Comparison of ENCODE assay signal across 1 cellular context in the genomic region with DNA sequence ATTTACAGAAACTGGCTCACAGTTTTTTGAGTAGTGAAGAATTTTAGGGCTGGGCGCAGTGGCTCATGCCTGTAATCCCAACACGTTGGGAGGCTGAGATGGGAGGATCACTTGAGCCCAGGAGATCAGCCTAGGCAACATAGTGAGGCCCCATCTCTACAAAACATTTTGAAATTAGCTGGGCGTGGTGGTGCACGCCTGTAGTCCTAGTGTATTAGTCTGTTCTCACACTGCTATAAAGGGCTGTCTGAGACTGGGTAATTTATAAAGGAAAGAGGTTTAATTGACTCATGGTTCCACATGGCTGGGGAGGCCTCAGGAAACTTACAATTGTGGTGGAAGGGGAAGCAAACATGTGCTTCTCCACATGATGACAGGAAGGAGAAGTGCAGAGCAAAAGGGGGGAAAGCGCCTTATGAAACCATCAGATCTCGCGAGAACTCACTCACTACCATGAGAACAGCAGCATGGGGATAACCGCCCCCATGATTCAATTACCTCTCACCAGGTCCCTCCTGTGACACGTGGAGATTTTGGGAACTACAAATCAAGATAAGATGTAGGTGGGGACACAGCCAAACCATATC.
TF ChIP-seq lines count a peak whose summit lies in the region.

No MANE protein-coding gene starts in this region.

TF ChIP-seq in IMR-90, 13 proteins besides CTCF, POLR2A, EP300 and RAD21:
- TF ChIP-seq SMC3 (IDR thresholded peaks at IDR 0.05; ENCODE audit: low read depth, low read length) (no peak), MAZ (IDR thresholded peaks at IDR 0.05; ENCODE audit: borderline replicate concordance, low read depth, low read length) (no peak), BHLHE40 (IDR thresholded peaks at IDR 0.05; ENCODE audit: low read depth, low read length) (no peak), MXI1 (IDR thresholded peaks at IDR 0.05; ENCODE audit: borderline replicate concordance, low read depth, low read length) (no peak), RFX5 (IDR thresholded peaks at IDR 0.05; ENCODE audit: low read depth, low read length) (no peak), MAFK (IDR thresholded peaks at IDR 0.05; ENCODE audit: low read depth, low read length) (no peak), CEBPB (IDR thresholded peaks at IDR 0.05; ENCODE audit: low read depth, low read length) (no peak), RCOR1 (IDR thresholded peaks at IDR 0.05; ENCODE audit: insufficient replicate concordance, low read length) (no peak), CHD1 (IDR thresholded peaks at IDR 0.05; ENCODE audit: low read depth, low read length) (no peak), NFE2L2 (IDR thresholded peaks at IDR 0.05; ENCODE audit: low read depth, low read length) (no peak)
- TF ChIP-seq, protein P1, sequence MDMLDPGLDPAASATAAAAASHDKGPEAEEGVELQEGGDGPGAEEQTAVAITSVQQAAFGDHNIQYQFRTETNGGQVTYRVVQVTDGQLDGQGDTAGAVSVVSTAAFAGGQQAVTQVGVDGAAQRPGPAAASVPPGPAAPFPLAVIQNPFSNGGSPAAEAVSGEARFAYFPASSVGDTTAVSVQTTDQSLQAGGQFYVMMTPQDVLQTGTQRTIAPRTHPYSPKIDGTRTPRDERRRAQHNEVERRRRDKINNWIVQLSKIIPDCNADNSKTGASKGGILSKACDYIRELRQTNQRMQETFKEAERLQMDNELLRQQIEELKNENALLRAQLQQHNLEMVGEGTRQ (IDR thresholded peaks at IDR 0.05; ENCODE audit: low read depth, low read length): no peak
- TF ChIP-seq, protein P2, sequence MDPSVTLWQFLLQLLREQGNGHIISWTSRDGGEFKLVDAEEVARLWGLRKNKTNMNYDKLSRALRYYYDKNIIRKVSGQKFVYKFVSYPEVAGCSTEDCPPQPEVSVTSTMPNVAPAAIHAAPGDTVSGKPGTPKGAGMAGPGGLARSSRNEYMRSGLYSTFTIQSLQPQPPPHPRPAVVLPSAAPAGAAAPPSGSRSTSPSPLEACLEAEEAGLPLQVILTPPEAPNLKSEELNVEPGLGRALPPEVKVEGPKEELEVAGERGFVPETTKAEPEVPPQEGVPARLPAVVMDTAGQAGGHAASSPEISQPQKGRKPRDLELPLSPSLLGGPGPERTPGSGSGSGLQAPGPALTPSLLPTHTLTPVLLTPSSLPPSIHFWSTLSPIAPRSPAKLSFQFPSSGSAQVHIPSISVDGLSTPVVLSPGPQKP (IDR thresholded peaks at IDR 0.05; ENCODE audit: borderline replicate concordance, low read depth, low read length): no peak
